Comparison of ENCODE assay signal across 15 cellular contexts in genomic region chr7:157402388-157402703, GRCh38.
DNase-seq lines count a peak whose midpoint lies in the region; ATAC-seq and TF ChIP-seq lines count a peak whose summit lies in the region.
"Had no signal": no experiment of that assay in that cellular context is flagged by ENCODE, and none has a peak within 500 bp of the region (broad histone marks: within the 10 kb centered on the region; RNA-seq: fewer than 3 reads in every experiment).

No MANE protein-coding gene starts in this region.

- peaks cover 47% of the 10 kb centered on the region for H3K4me1 Mint-ChIP-seq in CD14-positive monocyte

- H3K27me3 Mint-ChIP-seq in CD14-positive monocyte (ENCODE audit: low read depth in 3 of 3): peaks cover 0 to 7% (median 0%) of the 10 kb centered on the region in 3 donors

- peak overlapping the region in 3 of 10 donors; percentile 20 to 86 (median 67) for H3K27ac ChIP-seq in heart right ventricle
- H3K27ac ChIP-seq in PC-3 (ENCODE audit: low read length): peak overlapping the region; percentile 97; the same call in 1 of the 2 replicates
- H3K27ac ChIP-seq: C4-2B had no signal

- 88 to 91% methylated on average over 12 of the region's 12 CpGs for whole genome bisulfite sequencing in heart right ventricle, 2 donors

- no peaks in the 10 kb centered on the region for H4K20me1 ChIP-seq in PC-3 (ENCODE audit: low read length)

- no TSS peak for BruUV-seq in PC-3 (replicated peaks; lab: Mats Ljungman, UMichigan)

- H3F3A ChIP-seq in PC-3 (ENCODE audit: low read length, unreplicated experiment): no peaks in the 10 kb centered on the region

- H3K4me2 ChIP-seq in PC-3 (ENCODE audit: low read length): no peak overlapping the region

- H3K4me3 Mint-ChIP-seq in CD14-positive monocyte: no peak overlapping the region
- H3K4me3 Mint-ChIP-seq: H9 had no signal

- ATAC-seq in heart right ventricle (no peak), PC-3 (no peak), GM18858 (IDR thresholded peaks at IDR 0.05; ENCODE audit: unreplicated experiment) (no peak)

- CTCF ChIA-PET in PC-3 (lab: Charles Lee): no interaction called here

- H3K36me3 Mint-ChIP-seq in CD14-positive monocyte: peaks cover 40 to 60% of the 10 kb centered on the region in 2 donors

- no peaks in the 10 kb centered on the region for H3K27me3 ChIP-seq in heart right ventricle
- no peaks in the 10 kb centered on the region for H3K27me3 ChIP-seq in PC-3 (ENCODE audit: low read length)

- peaks cover 28% of the 10 kb centered on the region for H3K79me2 ChIP-seq in PC-3 (ENCODE audit: low read length)

- TF ChIP-seq CTCF in heart right ventricle (IDR thresholded peaks at IDR 0.05) (no peak), PC-3 (conservative IDR thresholded peaks at IDR 0.05; ENCODE audit: low read depth, low read length) (no peak), CD14-positive monocyte (IDR thresholded peaks at IDR 0.05) (no peak)

- no peak overlapping the region for H3K9ac ChIP-seq in PC-3 (ENCODE audit: low read length)

- intact Hi-C loops in cardiac septum (cut with DNase I): no loop called here
- intact Hi-C loops in heart right ventricle (cut with DNase I): no loop called here
- intact Hi-C loops in PC-3 (cut with micrococcal nuclease): no loop called here
- intact Hi-C loops in CD14-positive monocyte (cut with micrococcal nuclease): no loop called here

- H3K9me3 Mint-ChIP-seq in CD14-positive monocyte: peaks cover 0 to 2% (median 0%) of the 10 kb centered on the region in 7 donors
- H3K9me3 Mint-ChIP-seq: H9 had no signal

- no peaks in the 10 kb centered on the region for H3K9me2 ChIP-seq in PC-3 (replicated peaks; ENCODE audit: low read length)

- POLR2A ChIA-PET in PC-3 (lab: Charles Lee; ENCODE audit: unreplicated experiment): no interaction called here

- no peak overlapping the region for H3K4me3 ChIP-seq in heart right ventricle
- no peak overlapping the region for H3K4me3 ChIP-seq in PC-3 (ENCODE audit: low read length)

- H3K4me1 ChIP-seq in heart right ventricle (peaks cover 10 to 57% (median 40%) of the 10 kb centered on the region in 9 donors), PC-3 (ENCODE audit: insufficient read depth, low read length) (peaks cover 32% of the 10 kb centered on the region)

- H3K9me3 ChIP-seq in heart right ventricle: no peaks in the 10 kb centered on the region
- H3K9me3 ChIP-seq in PC-3 (ENCODE audit: low read length): no peaks in the 10 kb centered on the region

- H3K36me3 ChIP-seq in heart right ventricle: peaks cover 0 to 71% (median 0%) of the 10 kb centered on the region in 9 donors
- peaks cover 5% of the 10 kb centered on the region for H3K36me3 ChIP-seq in PC-3 (ENCODE audit: low read depth, low read length)

- no peak overlapping the region for H3K27ac Mint-ChIP-seq in CD14-positive monocyte

- H2AFZ ChIP-seq in PC-3 (ENCODE audit: low read length): no peak overlapping the region

- DNase-seq in cardiac septum (ENCODE audit: low spot score): peak; percentile 63
- DNase-seq in heart right ventricle: no peak
- no peak for DNase-seq in PC-3
- peak; percentile 82 for DNase-seq in mesenteric fat pad (ENCODE audit: low spot score)
- DNase-seq in NCI-H446 treated with DMSO at 0.1 percent for 48 hours (lab: John Stamatoyannopoulos, UW): no peak
- no peak for DNase-seq in CD14-positive monocyte (ENCODE audit: low spot score)
- DNase-seq: GDM1, H9, NCI-H1048, NCI-H1436, NCI-H1930, NCI-H345, NCI-H526 had no signal

Comparison
In these comparisons a context has a peak if more than half of its experiments do, and no peak if none do; other contexts are left out.
1. DNase-seq: peak in cardiac septum (single experiment) and mesenteric fat pad (single experiment); none in heart right ventricle (0 of 2), PC-3 (single experiment), NCI-H446 treated with DMSO at 0.1 percent for 48 hours (single experiment) and CD14-positive monocyte (single experiment).